10 cellular contexts compared by ENCODE assay signal in the genomic region with DNA sequence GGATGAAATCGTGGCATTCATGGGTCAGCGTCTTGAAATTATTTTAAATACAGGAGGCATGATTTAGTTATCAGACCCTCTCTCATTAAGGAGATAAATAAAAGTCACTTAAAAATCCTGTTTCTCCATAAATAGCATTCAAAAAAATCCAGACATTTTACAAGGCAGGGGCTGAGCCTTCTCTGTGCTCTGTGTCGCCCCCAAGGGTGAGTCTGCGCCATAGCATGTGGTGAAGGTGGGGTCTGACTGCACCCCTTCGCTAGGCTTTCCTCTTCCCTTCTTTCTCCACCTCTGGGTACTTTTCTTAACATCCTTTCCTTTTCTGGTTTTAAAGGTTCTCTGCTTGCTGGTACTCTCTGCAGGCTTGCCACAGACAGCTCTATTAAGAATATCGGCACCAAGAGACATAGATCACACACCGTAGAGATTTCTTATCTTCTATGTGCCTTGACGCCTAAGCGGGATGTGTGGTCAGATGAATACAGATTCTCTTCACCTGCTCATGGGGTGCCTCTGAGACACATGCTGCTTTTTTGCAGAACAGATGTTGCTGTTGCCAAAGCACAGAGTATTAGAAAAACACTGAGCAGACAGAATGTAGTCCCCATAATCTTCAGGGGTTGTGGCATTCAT. TPM values are rescaled to one million over a fixed set of nuclear protein-coding genes. Genes with fewer than 3 reads are reported as not detected.
DNase-seq lines count a peak whose midpoint lies in the region; ATAC-seq and TF ChIP-seq lines count a peak whose summit lies in the region.
"Had no signal": no experiment of that assay in that cellular context is flagged by ENCODE, and none has a peak within 500 bp of the region (broad histone marks: within the 10 kb centered on the region; RNA-seq: fewer than 3 reads in every experiment).

No MANE protein-coding gene starts in this region.

- DNase-seq in GM10266 (ENCODE audit: extremely low spot score) (no peak), T-helper 17 cell (no peak), fibroblast of pulmonary artery (ENCODE audit: low read depth) (no peak), MV-4-11 (lab: John Stamatoyannopoulos, UW) (no peak), GM19238 (ENCODE audit: insufficient read length, low spot score) (no peak)

- no peak overlapping the region for H3K4me3 Mint-ChIP-seq in T-helper 17 cell
- H3K4me3 Mint-ChIP-seq: stimulated activated memory B cell treated with anti-CD40 and anti-IgM and Interleukin-4, amounts not matched to agents 10 μg/mL and 1 μg/mL and 100 μg/mL, for 72 hours had no signal

- H3K27ac Mint-ChIP-seq in T-helper 17 cell: peak overlapping the region; percentile 43
- H3K27ac Mint-ChIP-seq: stimulated activated memory B cell treated with anti-CD40 and anti-IgM and Interleukin-4, amounts not matched to agents 10 μg/mL and 1 μg/mL and 100 μg/mL, for 72 hours had no signal

- no peaks in the 10 kb centered on the region for H3K9me3 ChIP-seq in T-helper 17 cell (ENCODE audit: control insufficient read depth, low read length, poor library complexity, severe bottlenecking)

- no peaks in the 10 kb centered on the region for H3K27me3 Mint-ChIP-seq in T-helper 17 cell
- H3K27me3 Mint-ChIP-seq: stimulated activated memory B cell treated with anti-CD40 and anti-IgM and Interleukin-4, amounts not matched to agents 10 μg/mL and 1 μg/mL and 100 μg/mL, for 72 hours had no signal

- peak; percentile 59 for ATAC-seq in T-helper 17 cell
- ATAC-seq in HG02798 (IDR thresholded peaks at IDR 0.05; ENCODE audit: poor library complexity, unreplicated experiment): no peak
- ATAC-seq in HG03039 (IDR thresholded peaks at IDR 0.05; ENCODE audit: unreplicated experiment): no peak
- ATAC-seq: left lobe of liver; stimulated activated memory B cell treated with anti-CD40 and anti-IgM and Interleukin-4, amounts not matched to agents 10 μg/mL and 1 μg/mL and 100 μg/mL, for 72 hours had no signal

- H3K36me3 Mint-ChIP-seq in T-helper 17 cell (ENCODE audit: low read depth): no peaks in the 10 kb centered on the region

- H3K4me1 Mint-ChIP-seq in T-helper 17 cell: no peaks in the 10 kb centered on the region
- H3K4me1 Mint-ChIP-seq: stimulated activated memory B cell treated with anti-CD40 and anti-IgM and Interleukin-4, amounts not matched to agents 10 μg/mL and 1 μg/mL and 100 μg/mL, for 72 hours had no signal

- H3K27ac ChIP-seq in 22Rv1: no peak overlapping the region

- peak; percentile 42 for TF ChIP-seq CTCF in 22Rv1 (IDR thresholded peaks at IDR 0.05)
- TF ChIP-seq CTCF in GM10266 (IDR thresholded peaks at IDR 0.05; ENCODE audit: control insufficient read depth, insufficient read depth, low read depth, missing control alignments): peak; percentile 40
- TF ChIP-seq CTCF in fibroblast of pulmonary artery (IDR thresholded peaks at IDR 0.05; ENCODE audit: low read length, missing control alignments): peak; percentile 50

- H3K4me3 ChIP-seq in fibroblast of pulmonary artery (replicated peaks; ENCODE audit: low read depth, low read length): no peak overlapping the region

RNA-seq across cellular contexts. Expression of a gene that starts 20.1 kb away (rescaled TPM):
- total RNA-seq in T-helper 17 cell: 1 to 10 TPM; 3.8 to 6.7 TPM
- total RNA-seq: left lobe of liver had no signal

RNA-seq across cellular contexts. Expression of a gene that starts 28.6 kb away (rescaled TPM):
- 1 to 10 TPM; 1.5 to 3.2 TPM for total RNA-seq in T-helper 17 cell
- total RNA-seq: left lobe of liver had no signal

RNA-seq across cellular contexts. Expression of a gene that starts 36.1 kb away (rescaled TPM):
- total RNA-seq in T-helper 17 cell: 10 to 100 TPM; 62.3 to 62.6 TPM
